ENCODE assay signal across 17 cellular contexts in the genomic region with DNA sequence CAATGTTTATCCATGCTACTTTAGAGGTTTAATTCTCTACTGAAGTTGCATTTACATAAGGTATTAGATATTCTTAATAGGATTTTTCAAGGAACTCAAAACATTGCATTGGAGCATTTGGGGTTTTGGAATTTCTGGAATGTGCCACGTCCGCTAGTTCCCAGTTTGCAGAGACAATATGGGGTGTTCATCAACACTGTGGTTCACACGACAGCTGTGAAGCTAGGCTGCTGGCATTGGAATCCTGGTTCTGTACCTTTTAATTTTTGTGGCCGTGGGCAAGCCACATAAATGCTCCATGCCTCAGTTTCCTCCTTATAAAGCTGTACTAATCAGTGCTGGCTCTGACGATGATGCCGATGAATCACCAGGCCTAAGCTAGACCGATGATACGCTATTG.
"Had no signal": no experiment of that assay in that cellular context is flagged by ENCODE, and none has a peak within 500 bp of the region (broad histone marks: within the 10 kb centered on the region; RNA-seq: fewer than 3 reads in every experiment).

No MANE protein-coding gene starts in this region.

- ATAC-seq: activated CD8-positive, alpha-beta memory T cell treated with anti-CD3 and anti-CD28 coated beads, Interleukin-2, amount 10 ng/mL, durations not matched to agents 7 days and 5 days; left colon; upper lobe of right lung had no signal

- H3K9me3 ChIP-seq: sigmoid colon, testis, upper lobe of right lung had no signal

- H3K27me3 ChIP-seq: sigmoid colon, testis, upper lobe of right lung had no signal

- DNase-seq: activated CD4-positive, alpha-beta T cell treated with anti-CD3 and anti-CD28 coated beads, Interleukin-2, amount 50 U/mL, for 48 hours; activated CD4-positive, CD25-positive, alpha-beta regulatory T cell treated with anti-CD3 and anti-CD28 coated beads, Interleukin-2, amount 50 U/mL, for 72 hours; activated CD8-positive, alpha-beta memory T cell treated with anti-CD3 and anti-CD28 coated beads, Interleukin-2, amount 10 ng/mL, durations not matched to agents 7 days and 5 days; activated effector memory CD4-positive, alpha-beta T cell treated with anti-CD3 and anti-CD28 coated beads, Interleukin-2, amount 50 U/mL, for 16 hours; activated T-cell treated with anti-CD3 and anti-CD28 coated beads, Interleukin-2, amount 50 U/mL, for 24 hours; effector memory CD4-positive, alpha-beta T cell; immature natural killer cell; left colon; mammary epithelial cell; sigmoid colon; stimulated activated CD4-positive, alpha-beta T cell treated with anti-CD3 and anti-CD28 coated beads, Interleukin-12 subunit alpha, Interleukin-12 subunit beta, amount 100 ng/mL, for 4 hours; stimulated activated naive CD4-positive, alpha-beta T cell treated with Interleukin-2 at 50 U/mL for 16 hours; SW 1271; testis; upper lobe of right lung had no signal

- H3K36me3 ChIP-seq: sigmoid colon, upper lobe of right lung had no signal

- H3K27ac ChIP-seq: coronary artery, epithelial cell of prostate, sigmoid colon, testis, upper lobe of right lung had no signal

- H3K4me1 ChIP-seq: testis, upper lobe of right lung had no signal

- H3K4me3 ChIP-seq: coronary artery, sigmoid colon, testis, upper lobe of right lung had no signal
